ENCODE assay signal across 1 cellular context in the genomic region with DNA sequence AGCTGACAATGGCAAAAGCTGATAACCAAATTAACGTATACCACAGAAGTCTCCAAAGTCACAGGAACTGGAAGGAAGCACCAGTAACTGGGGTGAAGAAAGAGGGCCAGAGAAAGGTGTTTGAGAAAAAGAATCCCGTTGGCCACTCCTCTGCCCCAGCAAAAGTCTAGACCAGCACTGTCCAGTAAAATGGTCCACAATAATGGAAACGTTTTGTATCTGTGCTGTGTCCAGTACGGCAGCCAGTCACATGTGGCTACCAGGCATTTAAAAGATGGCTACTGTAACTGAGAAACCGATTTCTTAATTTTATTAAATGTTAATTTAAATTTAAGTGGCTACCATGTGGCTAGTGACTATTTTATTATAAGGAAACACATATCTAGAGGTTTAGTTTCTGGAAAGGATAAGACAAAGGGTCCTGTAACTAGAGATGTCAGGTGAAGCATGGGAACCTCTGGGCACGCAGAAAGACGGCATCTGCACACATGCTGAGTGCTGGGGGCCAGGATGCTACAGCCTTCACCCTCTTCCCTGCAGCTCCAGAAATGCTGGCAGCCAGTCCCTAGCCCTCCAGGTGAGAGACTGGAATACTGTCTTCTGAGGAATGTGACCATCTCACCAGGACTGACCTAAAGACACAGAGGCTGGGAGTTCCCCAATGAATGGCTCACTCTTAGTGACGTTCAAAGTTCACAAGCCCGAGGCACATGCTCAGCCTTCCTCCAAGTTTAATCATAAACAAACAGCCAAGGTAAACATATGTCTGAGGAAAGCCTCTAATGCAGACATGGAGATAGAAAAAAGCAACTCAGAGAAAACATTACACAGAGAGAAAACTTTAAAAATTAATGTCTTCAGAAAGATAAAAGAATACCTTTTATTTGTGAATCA.
TF ChIP-seq lines count a peak whose summit lies in the region.

No MANE protein-coding gene starts in this region.

TF ChIP-seq in HepG2, 621 proteins besides CTCF, POLR2A, EP300 and RAD21 (continued from another document and continues in another):
- TF ChIP-seq, protein P1, sequence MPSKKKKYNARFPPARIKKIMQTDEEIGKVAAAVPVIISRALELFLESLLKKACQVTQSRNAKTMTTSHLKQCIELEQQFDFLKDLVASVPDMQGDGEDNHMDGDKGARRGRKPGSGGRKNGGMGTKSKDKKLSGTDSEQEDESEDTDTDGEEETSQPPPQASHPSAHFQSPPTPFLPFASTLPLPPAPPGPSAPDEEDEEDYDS (CRISPR knock-in tag; IDR thresholded peaks at IDR 0.05), result no peak; the same call in 1 of the 2 replicates
- no peak for TF ChIP-seq U2AF2 (IDR thresholded peaks at IDR 0.05; ENCODE audit: low read depth, low read length)
- no peak for TF ChIP-seq GLMP (CRISPR knock-in tag; IDR thresholded peaks at IDR 0.05; ENCODE audit: borderline replicate concordance)
- peak; percentile 80 for TF ChIP-seq CREM (IDR thresholded peaks at IDR 0.05)
- no peak for TF ChIP-seq CREM (CRISPR knock-in tag; IDR thresholded peaks at IDR 0.05)
- no peak; the same call in 1 of the 2 replicates for TF ChIP-seq NR2F2 (IDR thresholded peaks at IDR 0.05; ENCODE audit: borderline replicate concordance, low read depth)
- TF ChIP-seq ZNF124 (CRISPR knock-in tag; IDR thresholded peaks at IDR 0.05), result no peak
- TF ChIP-seq NFE2 (CRISPR knock-in tag; IDR thresholded peaks at IDR 0.05), result no peak
- TF ChIP-seq ZNF225 (CRISPR knock-in tag; IDR thresholded peaks at IDR 0.05), result no peak
- no peak for TF ChIP-seq NFYB (CRISPR knock-in tag; IDR thresholded peaks at IDR 0.05)
- TF ChIP-seq FOXJ3 (CRISPR knock-in tag; IDR thresholded peaks at IDR 0.05; ENCODE audit: borderline replicate concordance), result peak; percentile 69; the same call in 1 of the 2 replicates
- no peak for TF ChIP-seq NFE2L2 (IDR thresholded peaks at IDR 0.05; ENCODE audit: low read length)
- TF ChIP-seq, protein P2, sequence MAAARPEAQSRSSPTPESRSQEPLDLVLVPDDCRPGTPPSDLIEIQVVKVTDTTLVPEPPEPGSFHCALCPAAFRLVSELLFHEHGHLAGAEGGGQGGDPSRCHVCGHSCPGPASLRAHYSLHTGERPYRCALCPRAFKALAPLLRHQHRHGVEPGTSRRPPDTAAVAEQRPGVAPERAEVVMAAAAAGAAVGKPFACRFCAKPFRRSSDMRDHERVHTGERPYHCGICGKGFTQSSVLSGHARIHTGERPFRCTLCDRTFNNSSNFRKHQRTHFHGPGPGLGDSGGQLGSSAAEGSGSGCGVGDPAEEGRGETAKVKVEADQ (CRISPR knock-in tag; IDR thresholded peaks at IDR 0.05; ENCODE audit: borderline replicate concordance), result no peak
- no peak for TF ChIP-seq DNMT3B (CRISPR knock-in tag; conservative IDR thresholded peaks at IDR 0.05)
- no peak for TF ChIP-seq REXO4 (CRISPR knock-in tag; IDR thresholded peaks at IDR 0.05; ENCODE audit: borderline replicate concordance)
- TF ChIP-seq FOXK1 (CRISPR knock-in tag; IDR thresholded peaks at IDR 0.05; ENCODE audit: borderline replicate concordance, low read depth), result peak; percentile 88; the same call in 1 of the 2 replicates
- TF ChIP-seq FOXK2 (IDR thresholded peaks at IDR 0.05), result peak; percentile 34; the same call in 1 of the 2 replicates
- TF ChIP-seq ZNF282 (IDR thresholded peaks at IDR 0.05; ENCODE audit: partially characterized antibody), result no peak
- TF ChIP-seq HOMEZ (CRISPR knock-in tag; IDR thresholded peaks at IDR 0.05; ENCODE audit: low read depth), result peak; percentile 75; the same call in 1 of the 2 replicates
- TF ChIP-seq, protein P3, sequence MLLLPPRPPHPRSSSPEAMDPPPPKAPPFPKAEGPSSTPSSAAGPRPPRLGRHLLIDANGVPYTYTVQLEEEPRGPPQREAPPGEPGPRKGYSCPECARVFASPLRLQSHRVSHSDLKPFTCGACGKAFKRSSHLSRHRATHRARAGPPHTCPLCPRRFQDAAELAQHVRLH (CRISPR knock-in tag; IDR thresholded peaks at IDR 0.05; ENCODE audit: borderline replicate concordance, low read depth), result no peak
- no peak for TF ChIP-seq IKZF4 (CRISPR knock-in tag; IDR thresholded peaks at IDR 0.05; ENCODE audit: borderline replicate concordance, low read depth, not compliant biosample characterization)
- no peak for TF ChIP-seq PTBP1 (IDR thresholded peaks at IDR 0.05; ENCODE audit: low read depth, low read length, poor library complexity, severe bottlenecking)
- TF ChIP-seq ZC3H4 (CRISPR knock-in tag; IDR thresholded peaks at IDR 0.05; ENCODE audit: borderline replicate concordance), result no peak
- no peak for TF ChIP-seq TAF15 (IDR thresholded peaks at IDR 0.05; ENCODE audit: low read depth, low read length, poor library complexity, severe bottlenecking)
- TF ChIP-seq MYC (CRISPR knock-in tag; IDR thresholded peaks at IDR 0.05; ENCODE audit: borderline replicate concordance), result peak; percentile 80
- TF ChIP-seq ZBTB39 (CRISPR knock-in tag; IDR thresholded peaks at IDR 0.05), result no peak
- no peak for TF ChIP-seq ZNF577 (CRISPR knock-in tag; IDR thresholded peaks at IDR 0.05; ENCODE audit: borderline replicate concordance, low read depth)
- 0 out of 2 replicates have a peak, but pooled peaks have one; percentile 39 for TF ChIP-seq ZNF556 (CRISPR knock-in tag; IDR thresholded peaks at IDR 0.05; ENCODE audit: borderline replicate concordance)
- TF ChIP-seq, protein P4, sequence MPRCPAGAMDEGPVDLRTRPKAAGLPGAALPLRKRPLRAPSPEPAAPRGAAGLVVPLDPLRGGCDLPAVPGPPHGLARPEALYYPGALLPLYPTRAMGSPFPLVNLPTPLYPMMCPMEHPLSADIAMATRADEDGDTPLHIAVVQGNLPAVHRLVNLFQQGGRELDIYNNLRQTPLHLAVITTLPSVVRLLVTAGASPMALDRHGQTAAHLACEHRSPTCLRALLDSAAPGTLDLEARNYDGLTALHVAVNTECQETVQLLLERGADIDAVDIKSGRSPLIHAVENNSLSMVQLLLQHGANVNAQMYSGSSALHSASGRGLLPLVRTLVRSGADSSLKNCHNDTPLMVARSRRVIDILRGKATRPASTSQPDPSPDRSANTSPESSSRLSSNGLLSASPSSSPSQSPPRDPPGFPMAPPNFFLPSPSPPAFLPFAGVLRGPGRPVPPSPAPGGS (CRISPR knock-in tag; IDR thresholded peaks at IDR 0.05), result no peak
- TF ChIP-seq HNRNPK (IDR thresholded peaks at IDR 0.05; ENCODE audit: low read depth, low read length, poor library complexity, severe bottlenecking), result no peak
- peak; percentile 60; the same call in 1 of the 2 replicates for TF ChIP-seq ZNF12 (CRISPR knock-in tag; IDR thresholded peaks at IDR 0.05)
- TF ChIP-seq ZNF790 (CRISPR knock-in tag; IDR thresholded peaks at IDR 0.05; ENCODE audit: borderline replicate concordance), result no peak
- TF ChIP-seq ZNF776 (CRISPR knock-in tag; IDR thresholded peaks at IDR 0.05), result no peak
- peak; percentile 69; the same call in 1 of the 2 replicates for TF ChIP-seq ZNF878 (CRISPR knock-in tag; IDR thresholded peaks at IDR 0.05)
- no peak for TF ChIP-seq ZNF672 (CRISPR knock-in tag; IDR thresholded peaks at IDR 0.05)
- no peak for TF ChIP-seq NAIF1 (CRISPR knock-in tag; IDR thresholded peaks at IDR 0.05; ENCODE audit: borderline replicate concordance)
- TF ChIP-seq ZNF569 (CRISPR knock-in tag; IDR thresholded peaks at IDR 0.05; ENCODE audit: borderline replicate concordance), result no peak
- TF ChIP-seq NR1H2 (CRISPR knock-in tag; IDR thresholded peaks at IDR 0.05; ENCODE audit: borderline replicate concordance, low read depth), result no peak
- no peak for TF ChIP-seq GTF3A (CRISPR knock-in tag; conservative IDR thresholded peaks at IDR 0.05)
- no peak for TF ChIP-seq JUNB (CRISPR knock-in tag; IDR thresholded peaks at IDR 0.05; ENCODE audit: borderline replicate concordance)
- TF ChIP-seq, protein P5, sequence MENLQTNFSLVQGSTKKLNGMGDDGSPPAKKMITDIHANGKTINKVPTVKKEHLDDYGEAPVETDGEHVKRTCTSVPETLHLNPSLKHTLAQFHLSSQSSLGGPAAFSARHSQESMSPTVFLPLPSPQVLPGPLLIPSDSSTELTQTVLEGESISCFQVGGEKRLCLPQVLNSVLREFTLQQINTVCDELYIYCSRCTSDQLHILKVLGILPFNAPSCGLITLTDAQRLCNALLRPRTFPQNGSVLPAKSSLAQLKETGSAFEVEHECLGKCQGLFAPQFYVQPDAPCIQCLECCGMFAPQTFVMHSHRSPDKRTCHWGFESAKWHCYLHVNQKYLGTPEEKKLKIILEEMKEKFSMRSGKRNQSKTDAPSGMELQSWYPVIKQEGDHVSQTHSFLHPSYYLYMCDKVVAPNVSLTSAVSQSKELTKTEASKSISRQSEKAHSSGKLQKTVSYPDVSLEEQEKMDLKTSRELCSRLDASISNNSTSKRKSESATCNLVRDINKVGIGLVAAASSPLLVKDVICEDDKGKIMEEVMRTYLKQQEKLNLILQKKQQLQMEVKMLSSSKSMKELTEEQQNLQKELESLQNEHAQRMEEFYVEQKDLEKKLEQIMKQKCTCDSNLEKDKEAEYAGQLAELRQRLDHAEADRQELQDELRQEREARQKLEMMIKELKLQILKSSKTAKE (CRISPR knock-in tag; IDR thresholded peaks at IDR 0.05; ENCODE audit: borderline replicate concordance), result peak; percentile 91
- no peak for TF ChIP-seq ZNF619 (CRISPR knock-in tag; IDR thresholded peaks at IDR 0.05)
- TF ChIP-seq POGZ (CRISPR knock-in tag; IDR thresholded peaks at IDR 0.05), result peak; percentile 79
- no peak for TF ChIP-seq POLR2AphosphoS2 (IDR thresholded peaks at IDR 0.05; ENCODE audit: low read depth, low read length)
- no peak for TF ChIP-seq ZNF558 (CRISPR knock-in tag; IDR thresholded peaks at IDR 0.05; ENCODE audit: borderline replicate concordance)
- no peak for TF ChIP-seq ZNF678 (CRISPR knock-in tag; IDR thresholded peaks at IDR 0.05)
- no peak for TF ChIP-seq ZNF101 (CRISPR knock-in tag; IDR thresholded peaks at IDR 0.05; ENCODE audit: borderline replicate concordance, low read depth)
- TF ChIP-seq ZNF543 (CRISPR knock-in tag; IDR thresholded peaks at IDR 0.05), result no peak
- TF ChIP-seq KLF16 (CRISPR knock-in tag; IDR thresholded peaks at IDR 0.05), result 0 out of 4 replicates have a peak, but pooled peaks of 1 of the 2 experiments have one; percentile 24
- TF ChIP-seq ZNF430 (CRISPR knock-in tag; IDR thresholded peaks at IDR 0.05), result no peak
- TF ChIP-seq HNRNPUL1 (IDR thresholded peaks at IDR 0.05; ENCODE audit: low read depth, low read length), result no peak
- TF ChIP-seq ZNF143 (CRISPR knock-in tag; IDR thresholded peaks at IDR 0.05), result no peak
- TF ChIP-seq CENPX (CRISPR knock-in tag; IDR thresholded peaks at IDR 0.05), result no peak
- TF ChIP-seq ZNF557 (CRISPR knock-in tag; IDR thresholded peaks at IDR 0.05), result no peak
- TF ChIP-seq GRHL1 (CRISPR knock-in tag; conservative IDR thresholded peaks at IDR 0.05), result no peak
- TF ChIP-seq HNRNPL (IDR thresholded peaks at IDR 0.05; ENCODE audit: low read depth, low read length), result no peak
- TF ChIP-seq ZBTB42 (CRISPR knock-in tag; IDR thresholded peaks at IDR 0.05), result no peak
- no peak for TF ChIP-seq ZSCAN30 (CRISPR knock-in tag; IDR thresholded peaks at IDR 0.05)
- TF ChIP-seq HOXA3 (CRISPR knock-in tag; IDR thresholded peaks at IDR 0.05), result peak; percentile 61; the same call in 1 of the 2 replicates
- TF ChIP-seq SAP130 (CRISPR knock-in tag; IDR thresholded peaks at IDR 0.05; ENCODE audit: low read depth), result peak; percentile 88
- no peak for TF ChIP-seq ZFP62 (CRISPR knock-in tag; IDR thresholded peaks at IDR 0.05)
- no peak for TF ChIP-seq NFKB2 (CRISPR knock-in tag; IDR thresholded peaks at IDR 0.05; ENCODE audit: borderline replicate concordance)
